ENCODE assay signal across 18 cellular contexts in the genomic region with DNA sequence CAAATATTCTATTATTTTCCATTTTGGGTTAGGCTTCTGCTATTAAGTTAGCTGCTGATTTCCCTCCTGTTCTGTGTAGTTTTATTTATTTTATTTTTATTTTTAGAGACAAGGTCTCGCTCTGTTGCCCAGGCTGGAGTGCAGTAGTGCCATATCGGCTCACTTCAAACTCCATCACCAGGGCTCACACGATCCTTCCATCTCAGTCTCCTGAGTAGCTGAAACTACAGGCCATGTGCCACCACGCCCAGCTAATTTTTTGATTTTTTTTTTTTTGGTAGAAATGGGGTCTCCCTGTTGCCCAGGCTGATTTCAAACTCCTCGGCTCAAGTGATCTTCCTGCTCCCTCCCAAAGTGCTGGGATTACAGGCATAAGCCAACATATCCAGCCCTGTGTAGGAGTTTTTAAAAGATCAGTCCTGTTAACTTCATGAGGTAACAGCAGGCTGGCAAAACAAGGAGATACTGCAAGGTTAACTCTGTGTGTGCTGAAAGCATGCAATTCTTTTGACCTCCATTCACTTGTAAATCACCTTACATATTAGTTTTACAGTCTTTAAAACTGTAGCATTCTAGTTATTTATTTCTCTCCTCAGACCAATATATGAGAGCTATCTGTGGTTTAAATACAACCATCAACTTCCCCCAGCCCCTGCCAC.
"Had no signal": no experiment of that assay in that cellular context is flagged by ENCODE, and none has a peak within 500 bp of the region (broad histone marks: within the 10 kb centered on the region; RNA-seq: fewer than 3 reads in every experiment).

No MANE protein-coding gene starts in this region.

- DNase-seq: activated CD4-positive, alpha-beta T cell treated with anti-CD3 and anti-CD28 coated beads, Interleukin-2, amount 10 ng/mL, durations not matched to agents 24 days and 14 days; activated CD4-positive, CD25-positive, alpha-beta regulatory T cell; activated CD8-positive, alpha-beta memory T cell treated with anti-CD3 and anti-CD28 coated beads for 24 hours; activated naive CD4-positive, alpha-beta T cell; aorta; dorsolateral prefrontal cortex; left ventricle myocardium superior; nephron progenitor cell; psoas muscle had no signal

- H3K4me1 ChIP-seq: breast epithelium had no signal

- H3K27ac Mint-ChIP-seq: activated CD4-positive, alpha-beta T cell treated with anti-CD3 and anti-CD28 coated beads, Interleukin-2, amount 10 ng/mL, durations not matched to agents 24 days and 14 days; activated T-helper 1 cell treated with anti-CD3 and anti-CD28 coated beads, Interleukin-12 subunit alpha, Interleukin-12 subunit beta, Interleukin-2, Interleukin-4 antibody, amounts not matched to agents 30 ng/mL and 10 ng/mL and 1 ng/mL, durations not matched to agents 14 hours and 24 hours and 36 hours; nephron progenitor cell; stimulated activated naive CD8-positive, alpha-beta T cell treated with anti-CD3 and anti-CD28 coated beads, Interleukin-15, Interleukin-2, amounts not matched to agents 100 ng/mL and 50 ng/mL, for 24 hours; type B pancreatic cell had no signal

- H3K9me3 Mint-ChIP-seq: activated CD4-positive, alpha-beta T cell treated with anti-CD3 and anti-CD28 coated beads, Interleukin-2, amount 10 ng/mL, durations not matched to agents 24 days and 14 days; nephron progenitor cell; stimulated activated naive CD8-positive, alpha-beta T cell treated with anti-CD3 and anti-CD28 coated beads, Interleukin-15, Interleukin-2, amounts not matched to agents 100 ng/mL and 50 ng/mL, for 24 hours; type B pancreatic cell had no signal

- FAIRE-seq: keratinocyte, TTC549 had no signal

- H3K4me3 ChIP-seq: breast epithelium, dorsolateral prefrontal cortex, gastroesophageal sphincter, psoas muscle, suprapubic skin had no signal

- ATAC-seq: gastroesophageal sphincter, left ventricle myocardium superior, psoas muscle, sciatic nerve had no signal

- H3K4me3 Mint-ChIP-seq: activated CD4-positive, alpha-beta T cell treated with anti-CD3 and anti-CD28 coated beads, Interleukin-2, amount 10 ng/mL, durations not matched to agents 24 days and 14 days; activated T-helper 1 cell treated with anti-CD3 and anti-CD28 coated beads, Interleukin-12 subunit alpha, Interleukin-12 subunit beta, Interleukin-2, Interleukin-4 antibody, amounts not matched to agents 30 ng/mL and 10 ng/mL and 1 ng/mL, durations not matched to agents 14 hours and 24 hours and 36 hours; nephron progenitor cell; stimulated activated naive CD8-positive, alpha-beta T cell treated with anti-CD3 and anti-CD28 coated beads, Interleukin-15, Interleukin-2, amounts not matched to agents 100 ng/mL and 50 ng/mL, for 24 hours; type B pancreatic cell had no signal

- H3K27me3 ChIP-seq: breast epithelium, dorsolateral prefrontal cortex, gastroesophageal sphincter, suprapubic skin had no signal

- H3K27me3 Mint-ChIP-seq: activated CD4-positive, alpha-beta T cell treated with anti-CD3 and anti-CD28 coated beads, Interleukin-2, amount 10 ng/mL, durations not matched to agents 24 days and 14 days; stimulated activated naive CD8-positive, alpha-beta T cell treated with anti-CD3 and anti-CD28 coated beads, Interleukin-15, Interleukin-2, amounts not matched to agents 100 ng/mL and 50 ng/mL, for 24 hours; type B pancreatic cell had no signal

- H3K36me3 ChIP-seq: breast epithelium, gastroesophageal sphincter, suprapubic skin had no signal

- H3K27ac ChIP-seq: breast epithelium, gastroesophageal sphincter, psoas muscle, suprapubic skin had no signal

- H3K9me3 ChIP-seq: breast epithelium, gastroesophageal sphincter, psoas muscle, suprapubic skin had no signal

- H3K36me3 Mint-ChIP-seq: type B pancreatic cell had no signal
